In genomic region chr1:148894360-148895352, GRCh38 we compare ENCODE assay signal across 7 cellular contexts. TPM values are rescaled to one million over a fixed set of nuclear protein-coding genes. Genes with fewer than 3 reads are reported as not detected.
DNase-seq lines count a peak whose midpoint lies in the region; ATAC-seq and TF ChIP-seq lines count a peak whose summit lies in the region.
"Not testable (repeated sequence)": the region's sequence is repeated elsewhere in the genome, so short reads cannot be mapped to it uniquely, and the experiment has no call there.

No MANE protein-coding gene starts in this region.

- not testable (repeated sequence) for H2BK120ac ChIP-seq in IMR-90 (ENCODE audit: low read depth, low read length)

- not testable (repeated sequence) for H3K4ac ChIP-seq in IMR-90 (ENCODE audit: low read depth, low read length)

- H3K4me1 ChIP-seq in IMR-90 (ENCODE audit: control insufficient read depth, insufficient read depth, low read length); heart left ventricle; right cardiac atrium (ENCODE audit: control insufficient read depth, insufficient read depth, low read length); right lobe of liver; skeletal muscle satellite cell (ENCODE audit: control insufficient read depth, insufficient read depth, low read length): not testable (repeated sequence)

- not testable (repeated sequence) for TF ChIP-seq CTCF in IMR-90 (conservative IDR thresholded peaks at IDR 0.05; ENCODE audit: low read depth, low read length); MCF 10A (IDR thresholded peaks at IDR 0.05; ENCODE audit: unreplicated experiment); heart left ventricle (IDR thresholded peaks at IDR 0.05); right lobe of liver (IDR thresholded peaks at IDR 0.05); omental fat pad (IDR thresholded peaks at IDR 0.05)

- not testable (repeated sequence) for H3K27me3 ChIP-seq in IMR-90 (ENCODE audit: control insufficient read depth, insufficient read depth, low read length); heart left ventricle; right cardiac atrium (ENCODE audit: control insufficient read depth, insufficient read depth); right lobe of liver; skeletal muscle satellite cell (ENCODE audit: control insufficient read depth, insufficient read depth, low read length)

- no CpG with 5 or more reads among the region's 5 CpGs for WGBS in IMR-90 (ENCODE audit: extremely low coverage in 2 of 2, insufficient read length in 1 of 2), 2 experiments
- no CpG with 5 or more reads among the region's 5 CpGs for WGBS in heart left ventricle, 4 donors
- WGBS in right cardiac atrium: no CpG with 5 or more reads among the region's 5 CpGs
- no CpG with 5 or more reads among the region's 5 CpGs for WGBS in right lobe of liver (ENCODE audit: insufficient coverage, low coverage, low lambda C conversion rate, missing lambda C conversion rate)

- H2AK5ac ChIP-seq in IMR-90 (ENCODE audit: low read depth, low read length): not testable (repeated sequence)

- H2BK15ac ChIP-seq in IMR-90 (ENCODE audit: low read depth, low read length): not testable (repeated sequence)

- H3K23ac ChIP-seq in IMR-90 (ENCODE audit: low read depth, low read length): not testable (repeated sequence)

- DNase-seq in IMR-90; MCF 10A (ENCODE audit: unreplicated experiment); heart left ventricle; right cardiac atrium; right lobe of liver; omental fat pad (ENCODE audit: low spot score): not testable (repeated sequence)

- not testable (repeated sequence) for H3K9me1 ChIP-seq in IMR-90 (ENCODE audit: insufficient read depth, low read length)

- not testable (repeated sequence) for H3K27ac Mint-ChIP-seq in MCF 10A (ENCODE audit: low read depth, unreplicated experiment)

- not testable (repeated sequence) for H2AFZ ChIP-seq in IMR-90 (replicated peaks; ENCODE audit: low read length, poor library complexity)

- H2BK5ac ChIP-seq in IMR-90 (ENCODE audit: low read depth, low read length, poor library complexity, severe bottlenecking): not testable (repeated sequence)

- not testable (repeated sequence) for TF ChIP-seq RAD21 in IMR-90 (IDR thresholded peaks at IDR 0.05; ENCODE audit: low read length)

- not testable (repeated sequence) for H4K20me1 ChIP-seq in IMR-90 (ENCODE audit: insufficient read depth, low read length)

- not testable (repeated sequence) for H4K5ac ChIP-seq in IMR-90 (ENCODE audit: low read depth, low read length)

- H3K9me3 Mint-ChIP-seq in MCF 10A (ENCODE audit: unreplicated experiment): not testable (repeated sequence)

- not testable (repeated sequence) for H3K9me3 ChIP-seq in IMR-90 (ENCODE audit: control insufficient read depth, insufficient read depth, low read length); heart left ventricle; right cardiac atrium (ENCODE audit: control insufficient read depth, low read length); right lobe of liver; skeletal muscle satellite cell (replicated peaks; ENCODE audit: low read length)

- H3K79me1 ChIP-seq in IMR-90 (ENCODE audit: low read depth in 1 of 2, low read length in 2 of 2): not testable (repeated sequence)

- H4K91ac ChIP-seq in IMR-90 (ENCODE audit: insufficient read depth, low read depth, low read length): not testable (repeated sequence)

- H3K27ac ChIP-seq in IMR-90 (ENCODE audit: insufficient read depth, low read length); right cardiac atrium (ENCODE audit: low read length); right lobe of liver: not testable (repeated sequence)
- peak overlapping the region in 1 of 12 donors; percentile 66 for H3K27ac ChIP-seq in heart left ventricle

- CTCF ChIA-PET in IMR-90 (lab: Yijun Ruan, JAX); MCF 10A (lab: Yijun Ruan, JAX): not testable (repeated sequence)

- H3K4me3 Mint-ChIP-seq in MCF 10A (ENCODE audit: unreplicated experiment): not testable (repeated sequence)

- H2BK20ac ChIP-seq in IMR-90 (ENCODE audit: low read depth, low read length): not testable (repeated sequence)

- H3K14ac ChIP-seq in IMR-90 (replicated peaks; ENCODE audit: low read depth, low read length): not testable (repeated sequence)

- H3K56ac ChIP-seq in IMR-90 (ENCODE audit: extremely low read depth, insufficient read depth, low read length): not testable (repeated sequence)

- H3K9ac ChIP-seq in IMR-90 (ENCODE audit: low read depth, low read length): not testable (repeated sequence)
- H3K9ac ChIP-seq in skeletal muscle satellite cell (ENCODE audit: low read depth, low read length): peak overlapping the region; percentile 58

- not testable (repeated sequence) for H3K4me2 ChIP-seq in IMR-90 (ENCODE audit: low read depth, low read length); skeletal muscle satellite cell (ENCODE audit: low read length)

- POLR2A ChIA-PET in IMR-90 (lab: Charles Lee; ENCODE audit: unreplicated experiment); MCF 10A (lab: Yijun Ruan, JAX): not testable (repeated sequence)

- H4K8ac ChIP-seq in IMR-90 (ENCODE audit: low read depth in 2 of 2, low read length in 2 of 2): not testable (repeated sequence)

- H3K4me1 Mint-ChIP-seq in MCF 10A (ENCODE audit: insufficient read depth, unreplicated experiment): not testable (repeated sequence)

- intact Hi-C loops in IMR-90 (cut with micrococcal nuclease); MCF 10A (cut with micrococcal nuclease); heart left ventricle (cut with DNase I); right cardiac atrium (cut with DNase I); right lobe of liver (cut with DNase I): not testable (repeated sequence)

- ATAC-seq in IMR-90 (ENCODE audit: low read depth) (peak; percentile 93), heart left ventricle (peak; percentile 10 to 40 (median 30)), right cardiac atrium (peak; percentile 57 to 66), right lobe of liver (peak; percentile 75 to 84 (median 80)), omental fat pad (ENCODE audit: low FRiP score) (peak; percentile 86)

- not testable (repeated sequence) for H3K36me3 Mint-ChIP-seq in MCF 10A (ENCODE audit: insufficient read depth, unreplicated experiment)

- H3K4me3 ChIP-seq in IMR-90 (ENCODE audit: insufficient read depth, low read depth, low read length); heart left ventricle; right cardiac atrium (ENCODE audit: low read length); right lobe of liver; skeletal muscle satellite cell (ENCODE audit: low read length): not testable (repeated sequence)

- not testable (repeated sequence) for H3K18ac ChIP-seq in IMR-90 (ENCODE audit: low read depth, low read length)

- not testable (repeated sequence) for H3K27me3 Mint-ChIP-seq in MCF 10A (ENCODE audit: insufficient read depth, unreplicated experiment)

- H2AK9ac ChIP-seq in IMR-90 (replicated peaks; ENCODE audit: low read depth, low read length, poor library complexity): not testable (repeated sequence)

- in situ Hi-C loops in IMR-90 (cut with MboI; ENCODE audit: low sequenced_read_pairs): not testable (repeated sequence)

- not testable (repeated sequence) for TF ChIP-seq POLR2A in IMR-90 (IDR thresholded peaks at IDR 0.05; ENCODE audit: low read depth, low read length); heart left ventricle (IDR thresholded peaks at IDR 0.05); right lobe of liver (IDR thresholded peaks at IDR 0.05)

- BruUV-seq in IMR-90 (replicated peaks; lab: Mats Ljungman, UMichigan): not testable (repeated sequence)
- BruUV-seq in MCF 10A (replicated peaks; lab: Mats Ljungman, UMichigan): TSS peak; percentile 63

- dilution Hi-C loops in IMR-90 (cut with HindIII; ENCODE audit: low sequenced_read_pairs, unreplicated experiment): not testable (repeated sequence)

- not testable (repeated sequence) for H3K36me3 ChIP-seq in IMR-90 (ENCODE audit: control insufficient read depth, insufficient read depth, low read length); heart left ventricle; right lobe of liver; skeletal muscle satellite cell (ENCODE audit: insufficient read depth, low read length)

RNA-seq across cellular contexts. Expression of gene PDE4DIP, which starts 50.4 kb away (rescaled TPM):
- total RNA-seq in IMR-90 (2012; rRNA removed): 71.4 and 74.4 TPM in 2 replicates
- polyA plus RNA-seq in IMR-90 (2012; rRNA removed): 27.1 and 36.7 TPM in 2 replicates
- 13.4 and 40.4 TPM in 2 replicates for polyA plus RNA-seq in IMR-90 (2012; cell fraction: cytosol; rRNA removed)
- polyA plus RNA-seq in IMR-90 (2012; cell fraction: nucleus; rRNA removed; ENCODE audit: low replicate concordance): 42.6 and 113 TPM in 2 replicates
- total RNA-seq in MCF 10A (2022): 79.6 and 105 TPM in 2 replicates
- 1,000 to 10,000 TPM; 1,299 to 2,892 (median 2,435) TPM for total RNA-seq in heart left ventricle
- 100 to 1,000 TPM; 614 to 835 TPM for polyA plus RNA-seq in heart left ventricle
- total RNA-seq in right cardiac atrium: 1,000 to 10,000 TPM; 1,463 to 2,379 (median 1,612) TPM
- polyA plus RNA-seq in right cardiac atrium: 857 TPM
- total RNA-seq in right lobe of liver: 100 to 1,000 TPM in 1 of 6 experiments, 10 to 100 TPM in 5; 36.3 to 129 (median 57.9) TPM
- total RNA-seq in omental fat pad: 10 to 100 TPM; 54.1 to 83.5 (median 59.1) TPM
- total RNA-seq in skeletal muscle satellite cell (2012; rRNA removed): 211 and 505 TPM in 2 replicates

Comparison
In these comparisons a context has a peak if more than half of its experiments do, and no peak if none do; other contexts are left out.
1. ATAC-seq: peak in every context shown above with its lines; median percentile 93 in IMR-90; 86 in omental fat pad; 80 in right lobe of liver; 62 in right cardiac atrium; 30 in heart left ventricle.
2. RNA of gene PDE4DIP, which starts 50.4 kb away (total RNA-seq): 1,299 to 2,892 TPM in heart left ventricle and 1,463 to 2,379 TPM in right cardiac atrium; 79.6 to 105 TPM in MCF 10A, 71.4 to 74.4 TPM in IMR-90, 36.3 to 129 TPM in right lobe of liver and 54.1 to 83.5 TPM in omental fat pad; every median in the first group is over 4 times any median in the second.